In genomic region chr10:109801191-109801590, GRCh38 we compare ENCODE assay signal across 3 cellular contexts.
DNase-seq lines count a peak whose midpoint lies in the region; TF ChIP-seq lines count a peak whose summit lies in the region.
"Not testable (repeated sequence)": the region's sequence is repeated elsewhere in the genome, so short reads cannot be mapped to it uniquely, and the experiment has no call there.

No MANE protein-coding gene starts in this region.

- not testable (repeated sequence) for H3K36me3 ChIP-seq in Caco-2 (ENCODE audit: control insufficient read depth, insufficient read depth, low read length)

- intact Hi-C loops in Caco-2 (cut with micrococcal nuclease; ENCODE audit: unreplicated experiment) = not testable (repeated sequence)

- POLR2A ChIA-PET in Caco-2 (lab: Charles Lee) = not testable (repeated sequence)

- not testable (repeated sequence) for DNase-seq in Caco-2; LNCaP clone FGC (ENCODE audit: low read depth)
- peak; percentile 37 for DNase-seq in DMS53 (lab: John Stamatoyannopoulos, UW)

- H3K4me3 ChIP-seq in Caco-2 (ENCODE audit: low read depth, low read length) = not testable (repeated sequence)
- H3K4me3 ChIP-seq in LNCaP clone FGC (ENCODE audit: low read depth, low read length) = 0 out of 2 replicates have a peak overlapping the region, but pooled peaks have one; percentile 18

- H3K9me3 ChIP-seq in Caco-2 = peaks cover 12% of the 10 kb centered on the region; the same call in 1 of the 2 replicates

- not testable (repeated sequence) for H3K4me1 Mint-ChIP-seq in Caco-2 (ENCODE audit: low read depth, unreplicated experiment)

- CTCF ChIA-PET in Caco-2 (lab: Charles Lee) = not testable (repeated sequence)

- not testable (repeated sequence) for H3K9me3 Mint-ChIP-seq in Caco-2 (ENCODE audit: unreplicated experiment)

- not testable (repeated sequence) for H3K4me1 ChIP-seq in Caco-2

- not testable (repeated sequence) for H3K27ac Mint-ChIP-seq in Caco-2 (ENCODE audit: unreplicated experiment)

- H3K4me3 Mint-ChIP-seq in Caco-2 (ENCODE audit: unreplicated experiment) = peak overlapping the region; percentile 27

- not testable (repeated sequence) for H3K27me3 ChIP-seq in Caco-2 (replicated peaks; ENCODE audit: control insufficient read depth, insufficient read depth, low read length)

- H3K36me3 Mint-ChIP-seq in Caco-2 (ENCODE audit: insufficient read depth, unreplicated experiment) = not testable (repeated sequence)

- not testable (repeated sequence) for TF ChIP-seq CTCF in Caco-2 (IDR thresholded peaks at IDR 0.05; ENCODE audit: insufficient read depth in 1 of 2, low read depth in 1 of 2, low read length in 1 of 2, severe bottlenecking in 1 of 2, unreplicated experiment in 1 of 2); LNCaP clone FGC (IDR thresholded peaks at IDR 0.05; ENCODE audit: control insufficient read depth, extremely low read depth, insufficient read depth)

- H3K27me3 Mint-ChIP-seq in Caco-2 (ENCODE audit: insufficient read depth, unreplicated experiment) = not testable (repeated sequence)

- BruUV-seq in Caco-2 (replicated peaks; lab: Mats Ljungman, UMichigan) = not testable (repeated sequence)
